Comparison of ENCODE assay signal across 2 cellular contexts in genomic region chr9:137305060-137305787, GRCh38.
TF ChIP-seq lines count a peak whose summit lies in the region.

No MANE protein-coding gene starts in this region.

TF ChIP-seq in SK-N-SH, 30 proteins besides CTCF, POLR2A, EP300 and RAD21 (continued from another document):
- TF ChIP-seq ZBTB33 (IDR thresholded peaks at IDR 0.05; ENCODE audit: borderline replicate concordance, low read depth) = no peak
- TF ChIP-seq GATA2 (CRISPR knock-in tag; IDR thresholded peaks at IDR 0.05) = no peak
- TF ChIP-seq EZH2phosphoT487 (IDR thresholded peaks at IDR 0.05; ENCODE audit: borderline replicate concordance, low read depth) = no peak
- TF ChIP-seq CHD2 (IDR thresholded peaks at IDR 0.05; ENCODE audit: low read length, partially characterized antibody) = no peak
- no peak for TF ChIP-seq FOXM1 (IDR thresholded peaks at IDR 0.05; ENCODE audit: low read depth)

TF ChIP-seq in SK-N-SH treated with all-trans-retinoic acid at 6 μM for 48 hours, 23 proteins besides CTCF, POLR2A, EP300 and RAD21 (continued from another document):
- TF ChIP-seq TSHZ2 (CRISPR knock-in tag; IDR thresholded peaks at IDR 0.05) = no peak
- no peak for TF ChIP-seq POU6F1 (CRISPR knock-in tag; IDR thresholded peaks at IDR 0.05; ENCODE audit: borderline replicate concordance, low read depth)
TF ChIP-seq in SK-N-SH treated with all-trans-retinoic acid at 6 μM for 48 hours: peak in this region for 0.
